Comparison of ENCODE assay signal across 8 cellular contexts in genomic region chr3:133573054-133573628, GRCh38. TPM values are rescaled to one million over a fixed set of nuclear protein-coding genes. Genes with fewer than 3 reads are reported as not detected.
A peak's percentile ranks its signal among the peaks of the same experiment; 100 is the strongest.
DNase-seq lines count a peak whose midpoint lies in the region; ATAC-seq, FAIRE-seq and TF ChIP-seq lines count a peak whose summit lies in the region.

No MANE protein-coding gene starts in this region.

- H3K4me3 ChIP-seq in bronchial epithelial cell (ENCODE audit: low read depth, low read length), result peak overlapping the region; percentile 81

- DNase-seq in T-helper 1 cell, result peak; percentile 99 to 100 (median 100)
- peak; percentile 99 for DNase-seq in bronchial epithelial cell (ENCODE audit: low read depth)
- peak; percentile 99 to 100 for DNase-seq in stimulated activated CD4-positive, alpha-beta T cell treated with anti-CD3 and anti-CD28 coated beads, Interleukin-1b, Interleukin-23, amount 100 ng/mL, for 1 hour (ENCODE audit: low read depth in 2 of 2)
- DNase-seq in NCI-H69 (lab: John Stamatoyannopoulos, UW), result no peak
- no peak for DNase-seq in NCI-H146 (lab: John Stamatoyannopoulos, UW)

- no peaks in the 10 kb centered on the region for H3K27me3 ChIP-seq in bronchial epithelial cell (ENCODE audit: control insufficient read depth, insufficient read depth, low read length)

- H3K36me3 ChIP-seq in bronchial epithelial cell (ENCODE audit: control insufficient read depth, insufficient read depth, low read length), result peaks cover 7% of the 10 kb centered on the region

- peak; percentile 13 for TF ChIP-seq CTCF in bronchial epithelial cell (IDR thresholded peaks at IDR 0.05; ENCODE audit: insufficient read depth, low read length, severe bottlenecking)

- FAIRE-seq in bronchial epithelial cell (lab: Jason Lieb, UNC) (no peak), islet of Langerhans (lab: Jason Lieb, UNC) (peak; percentile 87)

- ATAC-seq in GM18858 (IDR thresholded peaks at IDR 0.05; ENCODE audit: unreplicated experiment), result peak; percentile 46
- peak; percentile 64 for ATAC-seq in HG03064 (IDR thresholded peaks at IDR 0.05; ENCODE audit: low read depth, unreplicated experiment)

RNA-seq across cellular contexts. Expression of gene CDV3, which starts 0.3 kb away (rescaled TPM):
- total RNA-seq in bronchial epithelial cell, result 178 and 232 TPM in 2 replicates

Comparison
In these comparisons a context has a peak if more than half of its experiments do, and no peak if none do; other contexts are left out.
1. DNase-seq: peak in T-helper 1 cell (5 of 5), bronchial epithelial cell (single experiment) and stimulated activated CD4-positive, alpha-beta T cell treated with anti-CD3 and anti-CD28 coated beads, Interleukin-1b, Interleukin-23, amount 100 ng/mL, for 1 hour (2 of 2); none in NCI-H69 (single experiment) and NCI-H146 (single experiment).